In genomic region chr2:111117666-111118454, GRCh38 we compare ENCODE assay signal across 8 cellular contexts. TPM values are rescaled to one million over a fixed set of nuclear protein-coding genes. Genes with fewer than 3 reads are reported as not detected.
DNase-seq lines count a peak whose midpoint lies in the region; ATAC-seq and TF ChIP-seq lines count a peak whose summit lies in the region.

No MANE protein-coding gene starts in this region.

- no peaks in the 10 kb centered on the region for H3K36me3 ChIP-seq in HCT116 (ENCODE audit: control insufficient read depth in 1 of 2, insufficient read depth in 2 of 2, low read length in 2 of 2)
- no peaks in the 10 kb centered on the region for H3K36me3 ChIP-seq in duodenal mucosa (ENCODE audit: control insufficient read depth in 1 of 2, insufficient read depth in 2 of 2, low read length in 2 of 2)

- POLR2A ChIA-PET in HCT116 (lab: Charles Lee), result no interaction called here

- peak overlapping the region; percentile 43 for H3K9ac ChIP-seq in HCT116 (ENCODE audit: low read length)
- H3K9ac ChIP-seq in duodenal mucosa (ENCODE audit: low read depth in 1 of 2, low read length in 2 of 2), result peak overlapping the region in 1 of 2 donors; percentile 60

- H3K36me3 Mint-ChIP-seq in T-helper 2 cell treated with Interferon-gamma antibody and Interleukin-4, amounts not matched to agents 5 μg/mL and 100 μg/mL, for 36 hours (ENCODE audit: low read depth), result peaks cover 2% of the 10 kb centered on the region
- no peaks in the 10 kb centered on the region for H3K36me3 Mint-ChIP-seq in memory B cell
- H3K36me3 Mint-ChIP-seq in stimulated activated naive B cell treated with anti-CD40 and anti-IgM and Interleukin-4, amounts not matched to agents 10 μg/mL and 1 μg/mL and 100 μg/mL, for 72 hours, result peaks cover 18% of the 10 kb centered on the region in 2 donors

- peaks cover 42% of the 10 kb centered on the region for H3K4me1 Mint-ChIP-seq in T-helper 2 cell treated with Interferon-gamma antibody and Interleukin-4, amounts not matched to agents 5 μg/mL and 100 μg/mL, for 36 hours (ENCODE audit: low read depth)
- peaks cover 19% of the 10 kb centered on the region for H3K4me1 Mint-ChIP-seq in memory B cell
- H3K4me1 Mint-ChIP-seq in stimulated activated naive B cell treated with anti-CD40 and anti-IgM and Interleukin-4, amounts not matched to agents 10 μg/mL and 1 μg/mL and 100 μg/mL, for 72 hours, result peaks cover 34 to 61% of the 10 kb centered on the region in 2 donors

- H3K79me2 ChIP-seq in HCT116 (ENCODE audit: insufficient read depth, low read length), result peaks cover 18% of the 10 kb centered on the region

- H3K9me3 ChIP-seq in HCT116 (ENCODE audit: control insufficient read depth in 1 of 2, insufficient read depth in 1 of 2, low read depth in 1 of 2, low read length in 2 of 2) (no peaks in the 10 kb centered on the region), duodenal mucosa (ENCODE audit: control insufficient read depth in 1 of 2, low read length in 2 of 2) (no peaks in the 10 kb centered on the region)

- no peak for TF ChIP-seq POLR2A in HCT116 (IDR thresholded peaks at IDR 0.05; ENCODE audit: borderline replicate concordance, extremely low read depth, insufficient read depth, insufficient read length)

- CTCF ChIA-PET in HCT116 (lab: Charles Lee), result interaction anchor here (1.1 to 1.6 kb wide), 6 partner anchors 22 to 582 kb away, joined by 3 to 5 read pairs (median 4); no protein-coding TSS in a partner anchor

- ATAC-seq in HCT116 (peak; percentile 8; the same call in 1 of the 2 replicates), memory B cell (ENCODE audit: low read depth) (no peak), GM18867 (IDR thresholded peaks at IDR 0.05; ENCODE audit: unreplicated experiment) (no peak)
- no peak for ATAC-seq in stimulated activated naive B cell treated with anti-CD40 and anti-IgM and Interleukin-4, amounts not matched to agents 10 μg/mL and 1 μg/mL and 100 μg/mL, for 72 hours (replicated peaks)

- no peaks in the 10 kb centered on the region for H3K27me3 ChIP-seq in HCT116 (ENCODE audit: insufficient read depth, low read length)
- peaks cover 40 to 45% of the 10 kb centered on the region in 2 donors for H3K27me3 ChIP-seq in duodenal mucosa (ENCODE audit: control insufficient read depth in 1 of 2, insufficient read depth in 2 of 2, low read length in 2 of 2)

- peak overlapping the region; percentile 82 for H3K4me3 Mint-ChIP-seq in T-helper 2 cell treated with Interferon-gamma antibody and Interleukin-4, amounts not matched to agents 5 μg/mL and 100 μg/mL, for 36 hours
- H3K4me3 Mint-ChIP-seq in memory B cell, result peak overlapping the region; percentile 89
- H3K4me3 Mint-ChIP-seq in stimulated activated naive B cell treated with anti-CD40 and anti-IgM and Interleukin-4, amounts not matched to agents 10 μg/mL and 1 μg/mL and 100 μg/mL, for 72 hours, result peak overlapping the region; percentile 84 to 89

- H3K27ac Mint-ChIP-seq in T-helper 2 cell treated with Interferon-gamma antibody and Interleukin-4, amounts not matched to agents 5 μg/mL and 100 μg/mL, for 36 hours, result peak overlapping the region; percentile 55
- peak overlapping the region; percentile 95 for H3K27ac Mint-ChIP-seq in memory B cell
- H3K27ac Mint-ChIP-seq in stimulated activated naive B cell treated with anti-CD40 and anti-IgM and Interleukin-4, amounts not matched to agents 10 μg/mL and 1 μg/mL and 100 μg/mL, for 72 hours, result peak overlapping the region; percentile 98

- H3K4me3 ChIP-seq in HCT116 (replicated peaks in 1 of 2; ENCODE audit: low read depth in 1 of 2, low read length in 2 of 2), result peak overlapping the region; percentile 39 to 56
- peak overlapping the region; percentile 65 to 75 for H3K4me3 ChIP-seq in duodenal mucosa (ENCODE audit: low read depth in 1 of 2, low read length in 2 of 2)

- peak overlapping the region; percentile 40 for H2AFZ ChIP-seq in HCT116 (ENCODE audit: low read depth, low read length, poor library complexity, severe bottlenecking)

- H4K20me1 ChIP-seq in HCT116 (ENCODE audit: insufficient read depth), result no peaks in the 10 kb centered on the region; the same call in 1 of the 2 replicates

- H3K9me3 Mint-ChIP-seq in T-helper 2 cell treated with Interferon-gamma antibody and Interleukin-4, amounts not matched to agents 5 μg/mL and 100 μg/mL, for 36 hours, result no peaks in the 10 kb centered on the region
- H3K9me3 Mint-ChIP-seq in memory B cell, result no peaks in the 10 kb centered on the region
- H3K9me3 Mint-ChIP-seq in stimulated activated naive B cell treated with anti-CD40 and anti-IgM and Interleukin-4, amounts not matched to agents 10 μg/mL and 1 μg/mL and 100 μg/mL, for 72 hours, result no peaks in the 10 kb centered on the region

- no peak for TF ChIP-seq CTCF in HCT116 (IDR thresholded peaks at IDR 0.05 in 2 of 3, conservative IDR thresholded peaks at IDR 0.05 in 1 of 3; ENCODE audit: borderline replicate concordance in 1 of 3, insufficient read depth in 1 of 3, low read depth in 2 of 3, low read length in 2 of 3)

- no TSS peak for BruUV-seq in HCT116 (replicated peaks; lab: Mats Ljungman, UMichigan)

- peaks cover 78% of the 10 kb centered on the region for H3K27me3 Mint-ChIP-seq in T-helper 2 cell treated with Interferon-gamma antibody and Interleukin-4, amounts not matched to agents 5 μg/mL and 100 μg/mL, for 36 hours (ENCODE audit: low read depth)
- peaks cover 23% of the 10 kb centered on the region for H3K27me3 Mint-ChIP-seq in memory B cell
- H3K27me3 Mint-ChIP-seq in stimulated activated naive B cell treated with anti-CD40 and anti-IgM and Interleukin-4, amounts not matched to agents 10 μg/mL and 1 μg/mL and 100 μg/mL, for 72 hours, result peaks cover 0 to 8% of the 10 kb centered on the region in 2 donors

- no peak for TF ChIP-seq RAD21 in HCT116 (IDR thresholded peaks at IDR 0.05; ENCODE audit: low read depth)

- RAD21 ChIA-PET in HCT116 (lab: Charles Lee; ENCODE audit: low non-redundant PET in 1 of 2, low total read pairs in 2 of 2, uncharacterized antibody in 2 of 2, unreplicated experiment in 2 of 2), result interaction anchor here in 1 of 2 experiments (0.7 to 1.3 kb wide), 2 partner anchors 8 to 91 kb away, joined by 3 to 4 read pairs; no protein-coding TSS in a partner anchor

- H3K9me2 ChIP-seq in HCT116 (ENCODE audit: insufficient read depth), result no peaks in the 10 kb centered on the region

- intact Hi-C loops in HCT116 (cut with micrococcal nuclease), result loop anchor here (1.0 to 5.0 kb wide), 3 partner anchors 307 to 581 kb away; partner anchors contain the start of gene BUB1

- peak overlapping the region; percentile 78 for H3K4me2 ChIP-seq in HCT116 (ENCODE audit: low read length)

- H3K27ac ChIP-seq in HCT116 (ENCODE audit: low read depth, low read length) (peak overlapping the region; percentile 52), duodenal mucosa (ENCODE audit: low read depth, low read length) (no peak overlapping the region)

- H3K4me1 ChIP-seq in HCT116 (ENCODE audit: control insufficient read depth in 1 of 2, insufficient read depth in 2 of 2, low read length in 2 of 2), result peaks cover 28 to 52% of the 10 kb centered on the region in 2 experiments
- peaks cover 31 to 46% of the 10 kb centered on the region in 2 donors for H3K4me1 ChIP-seq in duodenal mucosa (ENCODE audit: control insufficient read depth in 1 of 2, insufficient read depth in 2 of 2, low read length in 2 of 2)

- DNase-seq in HCT116 (ENCODE audit: low read depth, low spot score) (no peak), memory B cell (ENCODE audit: low spot score in 2 of 2) (peak in 1 of 2 donors; percentile 30), NCI-H2171 treated with DMSO at 0.1 percent for 48 hours (lab: John Stamatoyannopoulos, UW) (no peak), hippocampal formation (lab: John Stamatoyannopoulos, UW) (no peak)
- peak; percentile 52 for DNase-seq in T-helper 2 cell treated with Interferon-gamma antibody and Interleukin-4, amounts not matched to agents 5 μg/mL and 100 μg/mL, for 36 hours (ENCODE audit: low spot score)
- DNase-seq in stimulated activated naive B cell treated with anti-CD40 and anti-IgM and Interleukin-4, amounts not matched to agents 10 μg/mL and 1 μg/mL and 100 μg/mL, for 72 hours, result no peak

TF ChIP-seq in HCT116, 20 proteins besides CTCF, POLR2A, EP300 and RAD21:
- TF ChIP-seq POLR2AphosphoS5 (IDR thresholded peaks at IDR 0.05; ENCODE audit: low read depth, low read length), result peak; percentile 21; the same call in 1 of the 2 replicates
- peak; percentile 99 for TF ChIP-seq TCF7L2 (IDR thresholded peaks at IDR 0.05; ENCODE audit: borderline replicate concordance, extremely low read depth, insufficient read depth, insufficient read length)
- no peak for TF ChIP-seq SIN3A (IDR thresholded peaks at IDR 0.05; ENCODE audit: low read depth)

RNA-seq across cellular contexts. Expression of gene BCL2L11, which starts 2.9 kb away (rescaled TPM):
- 17.8 TPM for total RNA-seq in HCT116 (2021; ENCODE audit: unreplicated experiment)
- polyA plus RNA-seq in HCT116 (2012), result 6.8 and 7.9 TPM in 2 replicates
